ENCODE assay signal across 8 cellular contexts in genomic region chr12:57127101-57127709, GRCh38. TPM values are rescaled to one million over a fixed set of nuclear protein-coding genes. Genes with fewer than 3 reads are reported as not detected.
DNase-seq lines count a peak whose midpoint lies in the region; ATAC-seq, FAIRE-seq and TF ChIP-seq lines count a peak whose summit lies in the region.

No MANE protein-coding gene starts in this region.

- H3K9me2 ChIP-seq in neural cell (ENCODE audit: insufficient read depth, low read length) = no peaks in the 10 kb centered on the region

- H3K4me1 ChIP-seq in A673 (ENCODE audit: insufficient read depth, low read length, poor library complexity, severe bottlenecking) = peaks cover 14% of the 10 kb centered on the region

- H2AFZ ChIP-seq in neural cell (ENCODE audit: low read depth, low read length) = no peak overlapping the region

- H4K20me1 ChIP-seq in neural cell (ENCODE audit: insufficient read depth) = peaks cover 7% of the 10 kb centered on the region

- H3K27me3 ChIP-seq in A673 (replicated peaks; ENCODE audit: insufficient read depth, low read depth, low read length, poor library complexity) (no peaks in the 10 kb centered on the region), neural cell (ENCODE audit: insufficient read depth, low read depth, low read length) (no peaks in the 10 kb centered on the region)

- CTCF ChIA-PET in A673 (lab: Charles Lee) = interaction anchor here (0.7 to 1.4 kb wide), 6 partner anchors 15 to 466 kb away, joined by 3 to 17 read pairs (median 4); partner anchors contain the start of gene STAT6

- H3K4me3 ChIP-seq in A673 (ENCODE audit: low read depth, low read length, poor library complexity, severe bottlenecking) = peak overlapping the region; percentile 92
- peak overlapping the region; percentile 59 for H3K4me3 ChIP-seq in fibroblast of mammary gland (ENCODE audit: control insufficient read depth, low read depth, low read length)
- H3K4me3 ChIP-seq in neural cell (ENCODE audit: low read length) = peak overlapping the region; percentile 99

- intact Hi-C loops in A673 (cut with micrococcal nuclease; ENCODE audit: unreplicated experiment) = loop anchor here (5.0 kb wide), 1 partner anchor 115 kb away; no protein-coding TSS in a partner anchor

- H3K4me1 Mint-ChIP-seq in activated T-cell treated with anti-CD3 and anti-CD28 coated beads, Interleukin-2, amount 50 U/mL, for 24 hours (ENCODE audit: low read depth) = peaks cover 25% of the 10 kb centered on the region

- no peak for TF ChIP-seq CTCF in A673 (conservative IDR thresholded peaks at IDR 0.05; ENCODE audit: low read depth, low read length)
- peak; percentile 17 for TF ChIP-seq CTCF in fibroblast of mammary gland (conservative IDR thresholded peaks at IDR 0.05; ENCODE audit: control insufficient read depth, insufficient read depth, low read depth, low read length)
- TF ChIP-seq CTCF in neural cell (IDR thresholded peaks at IDR 0.05; ENCODE audit: poor library complexity, severe bottlenecking) = peak; percentile 40

- H3K27ac ChIP-seq in A673 (ENCODE audit: low read depth, low read length, poor library complexity, severe bottlenecking) (peak overlapping the region; percentile 92), neural cell (ENCODE audit: low read length) (no peak overlapping the region)

- H3K4me2 ChIP-seq in neural cell (ENCODE audit: low read length) = peak overlapping the region; percentile 76

- H3K9me3 Mint-ChIP-seq in activated T-cell treated with anti-CD3 and anti-CD28 coated beads, Interleukin-2, amount 50 U/mL, for 24 hours = no peaks in the 10 kb centered on the region

- TF ChIP-seq EP300 in neural cell (conservative IDR thresholded peaks at IDR 0.05; ENCODE audit: poor library complexity, severe bottlenecking) = no peak

- H3K36me3 ChIP-seq in A673 (ENCODE audit: insufficient read depth, low read length, poor library complexity, severe bottlenecking) = no peaks in the 10 kb centered on the region
- H3K36me3 ChIP-seq in neural cell (ENCODE audit: insufficient read depth, low read length) = no peaks in the 10 kb centered on the region

- peaks cover 8% of the 10 kb centered on the region for H3K27me3 Mint-ChIP-seq in activated T-cell treated with anti-CD3 and anti-CD28 coated beads, Interleukin-2, amount 50 U/mL, for 24 hours

- no TSS peak for BruUV-seq in A673 (replicated peaks; lab: Mats Ljungman, UMichigan)

- peak overlapping the region; percentile 79 for H3K4me3 Mint-ChIP-seq in activated T-cell treated with anti-CD3 and anti-CD28 coated beads, Interleukin-2, amount 50 U/mL, for 24 hours

- DNase-seq in A673 (ENCODE audit: low spot score) (no peak), NCI-H69 (lab: John Stamatoyannopoulos, UW) (peak; percentile 64), fibroblast of mammary gland (ENCODE audit: low read depth) (no peak), frontal cortex (ENCODE audit: low spot score in 2 of 2) (no peak)
- DNase-seq in activated T-cell treated with anti-CD3 and anti-CD28 coated beads, Interleukin-2, amount 50 U/mL, for 24 hours = peak; percentile 60

- no peaks in the 10 kb centered on the region for H3K36me3 Mint-ChIP-seq in activated T-cell treated with anti-CD3 and anti-CD28 coated beads, Interleukin-2, amount 50 U/mL, for 24 hours (ENCODE audit: low read depth)

- ATAC-seq in GM18511 (IDR thresholded peaks at IDR 0.05; ENCODE audit: unreplicated experiment) = peak; percentile 68
- no peak for ATAC-seq in HG03108 (IDR thresholded peaks at IDR 0.05; ENCODE audit: unreplicated experiment)

- H3K27ac Mint-ChIP-seq in activated T-cell treated with anti-CD3 and anti-CD28 coated beads, Interleukin-2, amount 50 U/mL, for 24 hours = no peak overlapping the region

- H3K79me2 ChIP-seq in neural cell (replicated peaks; ENCODE audit: insufficient read depth, low read length) = peaks cover 35% of the 10 kb centered on the region

- no peaks in the 10 kb centered on the region for H3F3A ChIP-seq in neural cell (ENCODE audit: insufficient read depth, low read length, poor library complexity, severe bottlenecking)

- peak overlapping the region; percentile 96 for H3K9ac ChIP-seq in neural cell (ENCODE audit: low read length)

- no peak for FAIRE-seq in frontal cortex (lab: Jason Lieb, UNC)

- no peaks in the 10 kb centered on the region for H3K9me3 ChIP-seq in A673 (ENCODE audit: low read depth, low read length, poor library complexity, severe bottlenecking)
- H3K9me3 ChIP-seq in neural cell (ENCODE audit: low read length) = no peaks in the 10 kb centered on the region

- TF ChIP-seq RAD21 in neural cell (conservative IDR thresholded peaks at IDR 0.05) = no peak

- POLR2A ChIA-PET in A673 (lab: Charles Lee; ENCODE audit: low non-redundant PET) = interaction anchor here (0.7 to 1.1 kb wide), 3 partner anchors 14 to 296 kb away, joined by 3 to 5 read pairs (median 3); no protein-coding TSS in a partner anchor

TF ChIP-seq in neural cell, 6 proteins besides CTCF, POLR2A, EP300 and RAD21:
- no peak for TF ChIP-seq MXI1 (conservative IDR thresholded peaks at IDR 0.05; ENCODE audit: poor library complexity, severe bottlenecking)
- no peak for TF ChIP-seq POLR2AphosphoS5 (IDR thresholded peaks at IDR 0.05)
- TF ChIP-seq SMC3 (conservative IDR thresholded peaks at IDR 0.05; ENCODE audit: poor library complexity) = no peak
- TF ChIP-seq REST (IDR thresholded peaks at IDR 0.05; ENCODE audit: borderline replicate concordance) = no peak
- no peak for TF ChIP-seq TAF1 (IDR thresholded peaks at IDR 0.05; ENCODE audit: low read depth)
- TF ChIP-seq EZH2 (IDR thresholded peaks at IDR 0.05; ENCODE audit: borderline replicate concordance, insufficient read depth, low read length, poor library complexity, severe bottlenecking) = no peak

RNA-seq across cellular contexts. Expression of gene LRP1, which starts 1.1 kb away (rescaled TPM):
- total RNA-seq in A673 (2021) (31.0 and 43.6 TPM in 2 replicates), frontal cortex (63.2 TPM)
- polyA plus RNA-seq in neural cell = 18.2 and 27.7 TPM in 2 replicates
- polyA minus RNA-seq in neural cell = 93.7 and 106 TPM in 2 replicates

RNA-seq across cellular contexts. Expression of gene STAT6, which starts 16.0 kb away (rescaled TPM):
- total RNA-seq in A673 (2021) = 96.3 and 111 TPM in 2 replicates
- polyA plus RNA-seq in neural cell = not detected in 2 replicates
- polyA minus RNA-seq in neural cell = 0.58 TPM in 1 of 2 replicates, not detected in the other
- 2.4 TPM for total RNA-seq in frontal cortex

RNA-seq across cellular contexts. Expression of gene LRP1-AS, which starts 20.2 kb away (rescaled TPM):
- total RNA-seq in A673 (2021) (not detected in 2 replicates), frontal cortex (not detected)
- polyA plus RNA-seq in neural cell = not detected in 2 replicates
- not detected in 2 replicates for polyA minus RNA-seq in neural cell

RNA-seq across cellular contexts. Expression of gene NAB2, which starts 38.3 kb away (rescaled TPM):
- total RNA-seq in A673 (2021) = 58.0 and 61.8 TPM in 2 replicates
- 15.6 and 16.4 TPM in 2 replicates for polyA plus RNA-seq in neural cell
- 17.6 and 20.9 TPM in 2 replicates for polyA minus RNA-seq in neural cell
- 30.2 TPM for total RNA-seq in frontal cortex

RNA-seq across cellular contexts. Expression of gene NEMP1, which starts 48.6 kb away (rescaled TPM):
- total RNA-seq in A673 (2021) = 57.8 and 68.6 TPM in 2 replicates
- polyA plus RNA-seq in neural cell = 5.9 and 6.8 TPM in 2 replicates
- polyA minus RNA-seq in neural cell = 3.9 and 4.3 TPM in 2 replicates
- 5.3 TPM for total RNA-seq in frontal cortex

Comparison
In these comparisons a context has a peak if more than half of its experiments do, and no peak if none do; other contexts are left out.
1. DNase-seq: peak in NCI-H69 (single experiment) and activated T-cell treated with anti-CD3 and anti-CD28 coated beads, Interleukin-2, amount 50 U/mL, for 24 hours (single experiment); none in A673 (single experiment), fibroblast of mammary gland (single experiment) and frontal cortex (0 of 2).
2. RNA of gene STAT6, which starts 16.0 kb away (total RNA-seq): 96.3 to 111 TPM in A673; 2.4 TPM in frontal cortex (single experiment); every median in the first group is over 10 times any median in the second.
3. Peak in every context shown above with its lines, with median percentiles within 50 percentile points of each other: H3K4me3 ChIP-seq.